Comparison of ENCODE assay signal across 11 cellular contexts in the genomic region with DNA sequence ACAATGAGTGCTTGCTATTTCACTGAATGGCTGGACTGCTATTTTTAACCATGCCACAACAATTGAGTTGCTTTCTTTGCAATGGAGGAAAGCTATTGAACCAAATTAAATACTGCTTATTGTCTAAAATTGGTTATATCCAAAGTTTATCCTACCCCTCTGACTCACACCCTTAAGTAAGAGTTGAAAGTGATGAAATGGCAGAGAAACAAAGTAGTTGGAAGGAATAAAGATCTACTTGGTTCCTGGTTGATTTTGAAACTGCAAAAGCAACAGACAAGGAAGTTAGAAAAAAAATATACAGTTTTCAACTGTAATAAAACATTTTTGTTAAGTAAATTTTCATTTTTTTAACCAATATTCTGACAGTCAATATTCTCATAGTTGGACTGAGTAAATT. TPM values are rescaled to one million over a fixed set of nuclear protein-coding genes. Genes with fewer than 3 reads are reported as not detected.
DNase-seq lines count a peak whose midpoint lies in the region; ATAC-seq and TF ChIP-seq lines count a peak whose summit lies in the region.
"Had no signal": no experiment of that assay in that cellular context is flagged by ENCODE, and none has a peak within 500 bp of the region (broad histone marks: within the 10 kb centered on the region; RNA-seq: fewer than 3 reads in every experiment).

No MANE protein-coding gene starts in this region.

- H3K79me2 ChIP-seq in osteoblast (ENCODE audit: insufficient read depth, low read length) (peaks cover 74% of the 10 kb centered on the region), GM23338 (replicated peaks; ENCODE audit: insufficient read depth) (peaks cover 96% of the 10 kb centered on the region)

- H3K4me1 ChIP-seq in osteoblast (ENCODE audit: insufficient read depth, low read length): peaks cover 10% of the 10 kb centered on the region
- H3K4me1 ChIP-seq in GM23338 (ENCODE audit: insufficient read depth): no peaks in the 10 kb centered on the region
- H3K4me1 ChIP-seq in esophagus squamous epithelium: peaks cover 0 to 12% (median 5%) of the 10 kb centered on the region in 3 donors

- H3K4me2 ChIP-seq in osteoblast (ENCODE audit: insufficient read depth, low read length) (peak overlapping the region; percentile 23), GM23338 (no peak overlapping the region)

- intact Hi-C loops in esophagus squamous epithelium (cut with DNase I): no loop called here

- H3K27ac ChIP-seq in osteoblast (ENCODE audit: low read depth, low read length) (no peak overlapping the region), GM23338 (ENCODE audit: low read depth) (no peak overlapping the region), substantia nigra (ENCODE audit: low read depth, low read length, poor library complexity, severe bottlenecking) (no peak overlapping the region), esophagus squamous epithelium (no peak overlapping the region)

- H3K27ac Mint-ChIP-seq in chondrocyte (ENCODE audit: unreplicated experiment) (peak overlapping the region; percentile 24), GM23338 (no peak overlapping the region)

- H2AFZ ChIP-seq in osteoblast (ENCODE audit: low read length) (no peak overlapping the region), GM23338 (no peak overlapping the region)

- H3K9me2 ChIP-seq in GM23338 (ENCODE audit: insufficient read depth): no peaks in the 10 kb centered on the region

- H3K27me3 ChIP-seq in osteoblast (ENCODE audit: insufficient read depth, low read length): no peaks in the 10 kb centered on the region
- no peaks in the 10 kb centered on the region for H3K27me3 ChIP-seq in GM23338 (ENCODE audit: insufficient read depth)
- H3K27me3 ChIP-seq in esophagus squamous epithelium: no peaks in the 10 kb centered on the region

- H3K36me3 ChIP-seq in osteoblast (ENCODE audit: insufficient read depth, low read length): no peaks in the 10 kb centered on the region
- H3K36me3 ChIP-seq in GM23338 (ENCODE audit: insufficient read depth): no peaks in the 10 kb centered on the region
- H3K36me3 ChIP-seq in esophagus squamous epithelium: no peaks in the 10 kb centered on the region

- H3K36me3 Mint-ChIP-seq in chondrocyte (ENCODE audit: low read depth) (no peaks in the 10 kb centered on the region), GM23338 (ENCODE audit: low read depth) (no peaks in the 10 kb centered on the region; the same call in 1 of the 3 replicates)

- H3K9me3 ChIP-seq in osteoblast (ENCODE audit: low read depth, low read length): no peaks in the 10 kb centered on the region
- H3K9me3 ChIP-seq in esophagus squamous epithelium: no peaks in the 10 kb centered on the region

- DNase-seq in DMS53 treated with DMSO at 0.1 percent for 48 hours (lab: John Stamatoyannopoulos, UW; ENCODE audit: unreplicated experiment) (peak; percentile 20), NCI-H460 (ENCODE audit: extremely low read depth, low read depth) (peak; percentile 45), chondrocyte (ENCODE audit: low spot score) (no peak), osteoblast (ENCODE audit: insufficient read length, low spot score, missing footprints) (peak; percentile 82), GM23338 (ENCODE audit: low spot score) (no peak), substantia nigra (lab: John Stamatoyannopoulos, UW) (no peak), esophagus squamous epithelium (lab: John Stamatoyannopoulos, UW) (no peak)
- no peak for DNase-seq in NK-92 treated with Interleukin-12 subunit alpha and Interleukin-12 subunit beta, amount 100 ng/mL, for 24 hours (lab: John Stamatoyannopoulos, UW)
- DNase-seq: glutamatergic neuron, NCI-H524, T-cell had no signal

- H3F3A ChIP-seq in GM23338 (replicated peaks; ENCODE audit: low read depth): no peaks in the 10 kb centered on the region

- no peak for TF ChIP-seq CTCF in chondrocyte (IDR thresholded peaks at IDR 0.05)
- no peak for TF ChIP-seq CTCF in osteoblast (IDR thresholded peaks at IDR 0.05; ENCODE audit: extremely low read depth, low read depth, low read length)
- no peak for TF ChIP-seq CTCF in GM23338 (conservative IDR thresholded peaks at IDR 0.05; ENCODE audit: low read depth in 2 of 2)
- no peak for TF ChIP-seq CTCF in esophagus squamous epithelium (IDR thresholded peaks at IDR 0.05)

- H4K20me1 ChIP-seq in osteoblast (ENCODE audit: insufficient read depth, low read length) (peaks cover 3% of the 10 kb centered on the region), GM23338 (replicated peaks; ENCODE audit: insufficient read depth) (peaks cover 28% of the 10 kb centered on the region)

- TF ChIP-seq POLR2A in esophagus squamous epithelium (IDR thresholded peaks at IDR 0.05): no peak

- H3K9me3 Mint-ChIP-seq in chondrocyte (ENCODE audit: low read depth) (no peaks in the 10 kb centered on the region), GM23338 (no peaks in the 10 kb centered on the region)
- H3K9me3 Mint-ChIP-seq: T-cell had no signal

- H3K4me3 Mint-ChIP-seq in chondrocyte (ENCODE audit: unreplicated experiment): no peak overlapping the region
- H3K4me3 Mint-ChIP-seq in GM23338: no peak overlapping the region

- H3K27me3 Mint-ChIP-seq in chondrocyte (ENCODE audit: low read depth) (no peaks in the 10 kb centered on the region), GM23338 (ENCODE audit: insufficient read depth, low read depth, poor library complexity) (peaks cover 2% of the 10 kb centered on the region)
- H3K27me3 Mint-ChIP-seq: T-cell had no signal

- ATAC-seq in GM23338: no peak
- ATAC-seq: T-cell had no signal

- H3K4me3 ChIP-seq in osteoblast (ENCODE audit: insufficient read depth, low read length) (no peak overlapping the region), GM23338 (no peak overlapping the region), esophagus squamous epithelium (no peak overlapping the region)

- H3K4me1 Mint-ChIP-seq in chondrocyte (ENCODE audit: low read depth) (peaks cover 34% of the 10 kb centered on the region), GM23338 (peaks cover 11% of the 10 kb centered on the region; the same call in 2 of the 3 replicates)

TF ChIP-seq in GM23338, 12 proteins besides CTCF, POLR2A, EP300 and RAD21 (continues in another document):
- TF ChIP-seq STAT1 (IDR thresholded peaks at IDR 0.05; ENCODE audit: unreplicated experiment): no peak
- TF ChIP-seq JUNB (IDR thresholded peaks at IDR 0.05; ENCODE audit: unreplicated experiment): no peak
- TF ChIP-seq EZH2phosphoT487 (IDR thresholded peaks at IDR 0.05; ENCODE audit: unreplicated experiment): no peak
- no peak for TF ChIP-seq EZH2 (IDR thresholded peaks at IDR 0.05; ENCODE audit: low read depth, unreplicated experiment)
- TF ChIP-seq, protein P1, sequence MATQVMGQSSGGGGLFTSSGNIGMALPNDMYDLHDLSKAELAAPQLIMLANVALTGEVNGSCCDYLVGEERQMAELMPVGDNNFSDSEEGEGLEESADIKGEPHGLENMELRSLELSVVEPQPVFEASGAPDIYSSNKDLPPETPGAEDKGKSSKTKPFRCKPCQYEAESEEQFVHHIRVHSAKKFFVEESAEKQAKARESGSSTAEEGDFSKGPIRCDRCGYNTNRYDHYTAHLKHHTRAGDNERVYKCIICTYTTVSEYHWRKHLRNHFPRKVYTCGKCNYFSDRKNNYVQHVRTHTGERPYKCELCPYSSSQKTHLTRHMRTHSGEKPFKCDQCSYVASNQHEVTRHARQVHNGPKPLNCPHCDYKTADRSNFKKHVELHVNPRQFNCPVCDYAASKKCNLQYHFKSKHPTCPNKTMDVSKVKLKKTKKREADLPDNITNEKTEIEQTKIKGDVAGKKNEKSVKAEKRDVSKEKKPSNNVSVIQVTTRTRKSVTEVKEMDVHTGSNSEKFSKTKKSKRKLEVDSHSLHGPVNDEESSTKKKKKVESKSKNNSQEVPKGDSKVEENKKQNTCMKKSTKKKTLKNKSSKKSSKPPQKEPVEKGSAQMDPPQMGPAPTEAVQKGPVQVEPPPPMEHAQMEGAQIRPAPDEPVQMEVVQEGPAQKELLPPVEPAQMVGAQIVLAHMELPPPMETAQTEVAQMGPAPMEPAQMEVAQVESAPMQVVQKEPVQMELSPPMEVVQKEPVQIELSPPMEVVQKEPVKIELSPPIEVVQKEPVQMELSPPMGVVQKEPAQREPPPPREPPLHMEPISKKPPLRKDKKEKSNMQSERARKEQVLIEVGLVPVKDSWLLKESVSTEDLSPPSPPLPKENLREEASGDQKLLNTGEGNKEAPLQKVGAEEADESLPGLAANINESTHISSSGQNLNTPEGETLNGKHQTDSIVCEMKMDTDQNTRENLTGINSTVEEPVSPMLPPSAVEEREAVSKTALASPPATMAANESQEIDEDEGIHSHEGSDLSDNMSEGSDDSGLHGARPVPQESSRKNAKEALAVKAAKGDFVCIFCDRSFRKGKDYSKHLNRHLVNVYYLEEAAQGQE (IDR thresholded peaks at IDR 0.05; ENCODE audit: unreplicated experiment): no peak
- no peak for TF ChIP-seq POLR2AphosphoS5 (IDR thresholded peaks at IDR 0.05; ENCODE audit: low read depth)
- TF ChIP-seq ZNF114 (CRISPR knock-in tag; IDR thresholded peaks at IDR 0.05): no peak

RNA-seq across cellular contexts. Expression of a gene that starts 47.6 kb away (rescaled TPM):
- 36.0 and 36.3 TPM in 2 replicates for total RNA-seq in NCI-H460 (2014; rRNA removed; shearing (Covaris generic))
- 44.5 and 62.5 TPM in 2 replicates for polyA plus RNA-seq in NCI-H460 (2014; cell fraction: nucleus; rRNA removed)
- 49.5 to 50.0 TPM (median 49.9 TPM) in 3 replicates for total RNA-seq in chondrocyte
- total RNA-seq in osteoblast: 91.9 and 94.9 TPM in 2 replicates
- total RNA-seq in GM23338 (2014; rRNA removed; shearing (Covaris generic)): 100 and 115 TPM in 2 replicates
- polyA plus RNA-seq in GM23338 (2016; fragmentation: Nextera tagmentation; extraction: Ambion mirVana): 55.4 and 65.3 TPM in 2 replicates
- 10 to 100 TPM; 11.6 to 29.8 (median 22.4) TPM for total RNA-seq in esophagus squamous epithelium

Comparison
In these comparisons a context has a peak if more than half of its experiments do, and no peak if none do; other contexts are left out.
1. DNase-seq: peak in DMS53 treated with DMSO at 0.1 percent for 48 hours (single experiment), NCI-H460 (single experiment) and osteoblast (single experiment); none in chondrocyte (single experiment), NK-92 treated with Interleukin-12 subunit alpha and Interleukin-12 subunit beta, amount 100 ng/mL, for 24 hours (single experiment), GM23338 (single experiment), substantia nigra (0 of 49) and esophagus squamous epithelium (single experiment).